Comparison of ENCODE assay signal across 22 cellular contexts in the genomic region with DNA sequence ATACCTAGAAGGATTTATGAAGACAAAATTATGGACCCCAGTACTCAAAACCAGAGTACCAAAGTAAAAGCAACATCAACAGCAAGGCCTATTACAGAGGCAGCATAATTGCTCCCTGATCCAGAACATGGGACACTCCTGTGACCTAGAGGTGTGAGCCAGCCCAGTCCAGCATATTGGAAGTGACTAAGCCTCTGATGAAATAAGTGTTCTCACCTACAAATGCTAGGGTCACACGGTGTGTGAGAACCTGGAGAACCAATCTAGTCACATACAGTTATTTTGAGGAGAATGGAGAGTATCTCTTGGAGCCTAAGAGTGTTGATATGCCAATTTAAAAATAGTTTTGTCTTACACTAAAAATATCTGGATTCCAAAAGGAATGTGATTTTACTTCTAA. TPM values are rescaled to one million over a fixed set of nuclear protein-coding genes. Genes with fewer than 3 reads are reported as not detected.
DNase-seq lines count a peak whose midpoint lies in the region; ATAC-seq and TF ChIP-seq lines count a peak whose summit lies in the region.
"Had no signal": no experiment of that assay in that cellular context is flagged by ENCODE, and none has a peak within 500 bp of the region (broad histone marks: within the 10 kb centered on the region; RNA-seq: fewer than 3 reads in every experiment).

No MANE protein-coding gene starts in this region.

- in situ Hi-C loops in GM13977 (cut with MboI; ENCODE audit: low pct_unique_long_range_greater_than_20kb, low sequenced_read_pairs, unreplicated experiment) (no loop called here), GM13976 (cut with MboI; ENCODE audit: low sequenced_read_pairs, unreplicated experiment) (no loop called here)

- peak; percentile 80 for ATAC-seq in esophagus mucosa
- ATAC-seq: HCT116; stimulated activated memory B cell treated with anti-CD40 and anti-IgM and Interleukin-4, amounts not matched to agents 10 μg/mL and 1 μg/mL and 100 μg/mL, for 72 hours; T-helper 17 cell had no signal

- no peaks in the 10 kb centered on the region for H3F3A ChIP-seq in smooth muscle cell (ENCODE audit: low read depth)

- H3K27me3 ChIP-seq in hepatocyte, result no peaks in the 10 kb centered on the region
- no peaks in the 10 kb centered on the region for H3K27me3 ChIP-seq in smooth muscle cell (ENCODE audit: low read depth)
- H3K27me3 ChIP-seq: neutrophil had no signal

- CTCF ChIA-PET in RWPE1 (lab: Yijun Ruan, JAX), result no interaction called here

- H3K9ac ChIP-seq in smooth muscle cell (ENCODE audit: low read depth), result no peak overlapping the region

- WGBS in hepatocyte (ENCODE audit: low lambda C conversion rate, missing lambda C conversion rate), result 86% methylated on average over 1 of the region's 1 CpG
- WGBS in smooth muscle cell (ENCODE audit: low lambda C conversion rate), result 85% methylated on average over 1 of the region's 1 CpG

- POLR2A ChIA-PET in RWPE1 (lab: Yijun Ruan, JAX; ENCODE audit: low non-redundant PET), result no interaction called here

- H3K79me2 ChIP-seq in hepatocyte (no peaks in the 10 kb centered on the region), smooth muscle cell (ENCODE audit: low read depth) (no peaks in the 10 kb centered on the region)

- H4K20me1 ChIP-seq in hepatocyte (ENCODE audit: insufficient read depth, poor library complexity, severe bottlenecking) (no peaks in the 10 kb centered on the region), smooth muscle cell (ENCODE audit: low read depth) (no peaks in the 10 kb centered on the region)

- TF ChIP-seq CTCF in RWPE1 (conservative IDR thresholded peaks at IDR 0.05; ENCODE audit: low read depth), result no peak
- TF ChIP-seq CTCF in hepatocyte (IDR thresholded peaks at IDR 0.05; ENCODE audit: poor library complexity), result no peak
- no peak for TF ChIP-seq CTCF in smooth muscle cell (IDR thresholded peaks at IDR 0.05; ENCODE audit: borderline replicate concordance, insufficient read depth, poor library complexity, severe bottlenecking)
- TF ChIP-seq CTCF in GM13977 (IDR thresholded peaks at IDR 0.05; ENCODE audit: extremely low read depth, insufficient read depth, missing control alignments), result no peak
- TF ChIP-seq CTCF in GM13976 (IDR thresholded peaks at IDR 0.05; ENCODE audit: borderline replicate concordance, control extremely low read depth, extremely low read depth, insufficient read depth, missing control alignments), result no peak

- no peak overlapping the region for H2AFZ ChIP-seq in hepatocyte
- H2AFZ ChIP-seq in smooth muscle cell (ENCODE audit: low read depth), result peak overlapping the region; percentile 18

- no peaks in the 10 kb centered on the region for H3K36me3 ChIP-seq in hepatocyte (replicated peaks; ENCODE audit: insufficient read depth, low read depth)
- no peaks in the 10 kb centered on the region for H3K36me3 ChIP-seq in smooth muscle cell (ENCODE audit: low read depth)
- H3K36me3 ChIP-seq: neutrophil, thoracic aorta had no signal

- H3K4me2 ChIP-seq in hepatocyte, result no peak overlapping the region
- H3K4me2 ChIP-seq in smooth muscle cell, result no peak overlapping the region

- no peaks in the 10 kb centered on the region for H3K9me2 ChIP-seq in hepatocyte (replicated peaks; ENCODE audit: insufficient read depth)

- DNase-seq in RWPE1 (ENCODE audit: low spot score) (peak; percentile 13), hepatocyte (ENCODE audit: low spot score) (peak; percentile 11), smooth muscle cell (lab: John Stamatoyannopoulos, UW; ENCODE audit: unreplicated experiment) (no peak), AG08395 (ENCODE audit: low spot score) (no peak), GM13977 (ENCODE audit: low spot score) (no peak), GM13976 (ENCODE audit: low spot score) (no peak)
- DNase-seq: activated CD4-positive, alpha-beta memory T cell treated with anti-CD3 and anti-CD28 coated beads, Interleukin-2, amount 10 ng/mL, durations not matched to agents 7 days and 5 days; activated naive CD4-positive, alpha-beta T cell treated with Interleukin-2 at 50 U/mL for 16 hours; CD4-positive, alpha-beta memory T cell; DMS53; KG1; NCI-H1092; NCI-H2081; NCI-H526; SHP77 treated with DMSO at 0.1 percent for 48 hours; T-helper 17 cell had no signal

- H3K4me3 ChIP-seq in hepatocyte (no peak overlapping the region), smooth muscle cell (no peak overlapping the region)
- H3K4me3 ChIP-seq: thoracic aorta had no signal

- H3K4me1 ChIP-seq in hepatocyte (ENCODE audit: insufficient read depth) (peaks cover 11% of the 10 kb centered on the region), smooth muscle cell (ENCODE audit: low read depth) (no peaks in the 10 kb centered on the region)

- H3K27ac ChIP-seq in RWPE1 (no peak overlapping the region), hepatocyte (no peak overlapping the region), smooth muscle cell (ENCODE audit: low read depth) (no peak overlapping the region)
- H3K27ac ChIP-seq: neutrophil, thoracic aorta, VCaP had no signal

- H3K9me3 ChIP-seq in hepatocyte (ENCODE audit: low read depth) (no peaks in the 10 kb centered on the region), smooth muscle cell (replicated peaks; ENCODE audit: low read depth) (no peaks in the 10 kb centered on the region)
- H3K9me3 ChIP-seq: neutrophil, thoracic aorta had no signal

RNA-seq across cellular contexts. Expression of gene CD36, which starts 57.0 kb away (rescaled TPM):
- 4.2 TPM for total RNA-seq in esophagus mucosa
- 16.3 and 22.6 TPM in 2 replicates for total RNA-seq in hepatocyte
- polyA plus RNA-seq in hepatocyte, result 4.2 and 5.4 TPM in 2 replicates
- total RNA-seq in smooth muscle cell, result 1.7 and 2.8 TPM in 2 replicates
- polyA plus RNA-seq in smooth muscle cell, result 0.44 and 0.64 TPM in 2 replicates
- total RNA-seq: activated CD4-positive, alpha-beta memory T cell treated with anti-CD3 and anti-CD28 coated beads, Interleukin-2, amount 10 ng/mL, durations not matched to agents 7 days and 5 days had no signal

Comparison
In these comparisons a context has a peak if more than half of its experiments do, and no peak if none do; other contexts are left out.
1. DNase-seq: peak in RWPE1 (single experiment) and hepatocyte (single experiment); none in smooth muscle cell (single experiment), AG08395 (single experiment), GM13977 (single experiment) and GM13976 (single experiment).